ENCODE assay signal across 14 cellular contexts in the genomic region with DNA sequence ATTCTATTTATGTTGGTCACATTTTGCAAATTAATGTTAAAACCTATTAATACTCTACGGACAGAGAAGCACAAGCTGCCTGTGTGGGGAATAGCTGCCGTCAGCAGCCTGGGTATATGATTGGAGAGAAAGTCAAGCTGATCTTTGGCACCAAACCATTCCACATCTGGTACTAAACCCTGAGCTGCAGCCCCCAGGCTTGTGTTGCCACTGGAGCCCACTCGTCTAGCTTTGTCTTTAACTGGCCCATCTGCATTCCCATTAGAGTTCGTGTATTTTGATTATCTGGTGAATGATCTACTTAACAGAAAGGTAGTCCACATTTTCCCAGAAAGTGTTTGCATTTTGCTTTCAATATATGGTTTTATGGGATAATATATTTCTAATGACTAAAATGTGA. TPM values are rescaled to one million over a fixed set of nuclear protein-coding genes. Genes with fewer than 3 reads are reported as not detected.
DNase-seq lines count a peak whose midpoint lies in the region; ATAC-seq and TF ChIP-seq lines count a peak whose summit lies in the region.
"Had no signal": no experiment of that assay in that cellular context is flagged by ENCODE, and none has a peak within 500 bp of the region (broad histone marks: within the 10 kb centered on the region; RNA-seq: fewer than 3 reads in every experiment).

No MANE protein-coding gene starts in this region.

- peaks cover 36% of the 10 kb centered on the region for H3K36me3 Mint-ChIP-seq in CD8-positive, alpha-beta T cell
- H3K36me3 Mint-ChIP-seq in mesothelial cell of epicardium: peaks cover 10% of the 10 kb centered on the region

- CTCF ChIA-PET in CD8-positive, alpha-beta T cell (lab: Charles Lee): interaction anchor here (1.3 to 1.6 kb wide), 2 partner anchors 9 to 41 kb away, joined by 3 to 5 read pairs; no protein-coding TSS in a partner anchor

- TF ChIP-seq CTCF in BE2C (IDR thresholded peaks at IDR 0.05; ENCODE audit: low read depth, low read length) (no peak), mesothelial cell of epicardium (IDR thresholded peaks at IDR 0.05; ENCODE audit: unreplicated experiment) (no peak)
- no peak for TF ChIP-seq CTCF in CD8-positive, alpha-beta T cell (IDR thresholded peaks at IDR 0.05)

- ATAC-seq in CD8-positive, alpha-beta T cell: no peak
- ATAC-seq in SK-N-SH treated with all-trans-retinoic acid at 6 μM for 48 hours: no peak; the same call in 2 of the 3 replicates
- ATAC-seq in HG02759 (IDR thresholded peaks at IDR 0.05; ENCODE audit: unreplicated experiment): no peak
- ATAC-seq: Right ventricle myocardium inferior had no signal

- no peaks in the 10 kb centered on the region for H3K9me3 Mint-ChIP-seq in CD8-positive, alpha-beta T cell
- H3K9me3 Mint-ChIP-seq in mesothelial cell of epicardium: no peaks in the 10 kb centered on the region

- peaks cover 40% of the 10 kb centered on the region for H3K4me1 ChIP-seq in BE2C
- H3K4me1 ChIP-seq in CD8-positive, alpha-beta T cell (ENCODE audit: insufficient read depth, low read length): peaks cover 29% of the 10 kb centered on the region

- H3K36me3 ChIP-seq in BE2C: peaks cover 46% of the 10 kb centered on the region
- peaks cover 23% of the 10 kb centered on the region for H3K36me3 ChIP-seq in CD8-positive, alpha-beta T cell (ENCODE audit: insufficient read depth, low read length)

- H3K4me1 Mint-ChIP-seq in CD8-positive, alpha-beta T cell (ENCODE audit: low read depth): peaks cover 7% of the 10 kb centered on the region
- H3K4me1 Mint-ChIP-seq in mesothelial cell of epicardium: peaks cover 2% of the 10 kb centered on the region

- H3K4me3 Mint-ChIP-seq in CD8-positive, alpha-beta T cell: no peak overlapping the region
- H3K4me3 Mint-ChIP-seq in mesothelial cell of epicardium: no peak overlapping the region

- H3K27ac ChIP-seq in CD8-positive, alpha-beta T cell (ENCODE audit: low read depth, low read length): no peak overlapping the region

- intact Hi-C loops in CD8-positive, alpha-beta T cell (cut with DNase I, micrococcal nuclease): no loop called here

- POLR2A ChIA-PET in CD8-positive, alpha-beta T cell (lab: Charles Lee): no interaction called here

- H3K4me3 ChIP-seq in BE2C (ENCODE audit: low read depth, low read length): no peak overlapping the region
- no peak overlapping the region for H3K4me3 ChIP-seq in CD8-positive, alpha-beta T cell (ENCODE audit: low read depth, low read length)

- H3K27me3 ChIP-seq in BE2C: no peaks in the 10 kb centered on the region
- no peaks in the 10 kb centered on the region for H3K27me3 ChIP-seq in CD8-positive, alpha-beta T cell (ENCODE audit: insufficient read depth, low read length)

- no peaks in the 10 kb centered on the region for H3K27me3 Mint-ChIP-seq in CD8-positive, alpha-beta T cell (ENCODE audit: low read depth)
- no peaks in the 10 kb centered on the region for H3K27me3 Mint-ChIP-seq in mesothelial cell of epicardium (ENCODE audit: low read depth)

- H3K9me3 ChIP-seq in BE2C: no peaks in the 10 kb centered on the region
- no peaks in the 10 kb centered on the region for H3K9me3 ChIP-seq in CD8-positive, alpha-beta T cell (ENCODE audit: low read length)

- DNase-seq in BE2C (peak; percentile 39), mesothelial cell of epicardium (ENCODE audit: low spot score in 2 of 2, unreplicated experiment in 2 of 2) (no peak), DMS79 treated with DMSO at 0.1 percent for 48 hours (lab: John Stamatoyannopoulos, UW) (no peak), cerebellum (ENCODE audit: low spot score) (no peak)
- no peak for DNase-seq in CD8-positive, alpha-beta T cell
- DNase-seq: C1 segment of cervical spinal cord, DMS 273 treated with DMSO at 0.1 percent for 48 hours, GDM1, HCEC 1CT, NCI-H1105, NCI-H2081 treated with DMSO at 0.1 percent for 48 hours had no signal

- peak overlapping the region; percentile 64 for H3K27ac Mint-ChIP-seq in CD8-positive, alpha-beta T cell
- peak overlapping the region; percentile 66 for H3K27ac Mint-ChIP-seq in mesothelial cell of epicardium

TF ChIP-seq in SK-N-SH treated with all-trans-retinoic acid at 6 μM for 48 hours, 23 proteins besides CTCF, POLR2A, EP300 and RAD21:
- TF ChIP-seq, protein P1, sequence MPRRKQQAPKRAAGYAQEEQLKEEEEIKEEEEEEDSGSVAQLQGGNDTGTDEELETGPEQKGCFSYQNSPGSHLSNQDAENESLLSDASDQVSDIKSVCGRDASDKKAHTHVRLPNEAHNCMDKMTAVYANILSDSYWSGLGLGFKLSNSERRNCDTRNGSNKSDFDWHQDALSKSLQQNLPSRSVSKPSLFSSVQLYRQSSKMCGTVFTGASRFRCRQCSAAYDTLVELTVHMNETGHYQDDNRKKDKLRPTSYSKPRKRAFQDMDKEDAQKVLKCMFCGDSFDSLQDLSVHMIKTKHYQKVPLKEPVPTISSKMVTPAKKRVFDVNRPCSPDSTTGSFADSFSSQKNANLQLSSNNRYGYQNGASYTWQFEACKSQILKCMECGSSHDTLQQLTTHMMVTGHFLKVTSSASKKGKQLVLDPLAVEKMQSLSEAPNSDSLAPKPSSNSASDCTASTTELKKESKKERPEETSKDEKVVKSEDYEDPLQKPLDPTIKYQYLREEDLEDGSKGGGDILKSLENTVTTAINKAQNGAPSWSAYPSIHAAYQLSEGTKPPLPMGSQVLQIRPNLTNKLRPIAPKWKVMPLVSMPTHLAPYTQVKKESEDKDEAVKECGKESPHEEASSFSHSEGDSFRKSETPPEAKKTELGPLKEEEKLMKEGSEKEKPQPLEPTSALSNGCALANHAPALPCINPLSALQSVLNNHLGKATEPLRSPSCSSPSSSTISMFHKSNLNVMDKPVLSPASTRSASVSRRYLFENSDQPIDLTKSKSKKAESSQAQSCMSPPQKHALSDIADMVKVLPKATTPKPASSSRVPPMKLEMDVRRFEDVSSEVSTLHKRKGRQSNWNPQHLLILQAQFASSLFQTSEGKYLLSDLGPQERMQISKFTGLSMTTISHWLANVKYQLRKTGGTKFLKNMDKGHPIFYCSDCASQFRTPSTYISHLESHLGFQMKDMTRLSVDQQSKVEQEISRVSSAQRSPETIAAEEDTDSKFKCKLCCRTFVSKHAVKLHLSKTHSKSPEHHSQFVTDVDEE (CRISPR knock-in tag; IDR thresholded peaks at IDR 0.05): peak; percentile 25; the same call in 1 of the 2 replicates
- TF ChIP-seq ZC3H10 (CRISPR knock-in tag; IDR thresholded peaks at IDR 0.05) (no peak), TCF4 (CRISPR knock-in tag; IDR thresholded peaks at IDR 0.05; ENCODE audit: borderline replicate concordance) (peak; percentile 29; the same call in 1 of the 2 replicates)

RNA-seq across cellular contexts. Expression of a gene that starts 5.4 kb away (rescaled TPM):
- polyA plus RNA-seq in BE2C (2012; ENCODE audit: insufficient read depth, insufficient read length, low read depth): 637 TPM
- total RNA-seq in CD8-positive, alpha-beta T cell: 10 to 100 TPM; 63.2 to 71.5 TPM
- total RNA-seq in mesothelial cell of epicardium (103 to 108 TPM (median 103 TPM) in 3 replicates), cerebellum (40.5 TPM)
